21 cellular contexts compared by ENCODE assay signal in genomic region chr1:222034790-222035189, GRCh38.
A peak's percentile ranks its signal among the peaks of the same experiment; 100 is the strongest.
DNase-seq lines count a peak whose midpoint lies in the region; TF ChIP-seq lines count a peak whose summit lies in the region.
"Had no signal": no experiment of that assay in that cellular context is flagged by ENCODE, and none has a peak within 500 bp of the region (broad histone marks: within the 10 kb centered on the region; RNA-seq: fewer than 3 reads in every experiment).

No MANE protein-coding gene starts in this region.

- H4K20me1 ChIP-seq in BLaER1 treated with 17β-estradiol and CSF1 and Interleukin-3, amounts not matched to agents 10 nM and 100 nM = no peaks in the 10 kb centered on the region

- peaks cover 0 to 31% (median 23%) of the 10 kb centered on the region in 10 experiments; a peak in 17 of 20 replicates for H3K4me1 ChIP-seq in BLaER1 treated with 17β-estradiol and CSF1 and Interleukin-3, amounts not matched to agents 10 nM and 100 nM
- H3K4me1 ChIP-seq: tibial artery had no signal

- TF ChIP-seq CTCF in fibroblast of the aortic adventitia (IDR thresholded peaks at IDR 0.05; ENCODE audit: insufficient read depth, low read length) (no peak), GM20000 (IDR thresholded peaks at IDR 0.05; ENCODE audit: extremely low read depth, missing control alignments) (no peak)

- no peak overlapping the region for H3K4me3 ChIP-seq in BLaER1 treated with 17β-estradiol and CSF1 and Interleukin-3, amounts not matched to agents 10 nM and 100 nM
- H3K4me3 ChIP-seq in fibroblast of the aortic adventitia (ENCODE audit: low read depth, low read length) = no peak overlapping the region
- H3K4me3 ChIP-seq: GM23338, tibial artery had no signal

- no peaks in the 10 kb centered on the region for H3K36me3 ChIP-seq in BLaER1 treated with 17β-estradiol and CSF1 and Interleukin-3, amounts not matched to agents 10 nM and 100 nM
- H3K36me3 ChIP-seq: tibial artery had no signal

- H3K27me3 ChIP-seq in BLaER1 treated with 17β-estradiol and CSF1 and Interleukin-3, amounts not matched to agents 10 nM and 100 nM = no peaks in the 10 kb centered on the region
- H3K27me3 ChIP-seq: tibial artery had no signal

- DNase-seq in GDM1 (lab: John Stamatoyannopoulos, UW) (peak; percentile 79), UCSD-AML1 (lab: John Stamatoyannopoulos, UW; ENCODE audit: unreplicated experiment) (peak; percentile 68), fibroblast of the aortic adventitia (ENCODE audit: low read depth) (peak; percentile 27), GM20000 (ENCODE audit: low spot score) (no peak), 8988T (no peak), T-helper 9 cell (no peak), CD1c-positive myeloid dendritic cell (ENCODE audit: extremely low spot score) (no peak)
- DNase-seq: activated CD4-positive, alpha-beta memory T cell treated with anti-CD3 and anti-CD28 coated beads for 36 hours; activated effector memory CD4-positive, alpha-beta T cell treated with Interleukin-2 at 50 U/mL for 16 hours; CD8-positive, alpha-beta T cell; DMS53; effector CD4-positive, alpha-beta T cell; kidney; NCI-H1436; NCI-H526; RPMI8226; stimulated activated CD4-positive, alpha-beta T cell treated with anti-CD3 and anti-CD28 coated beads, Interleukin-12 subunit alpha, Interleukin-12 subunit beta, amount 100 ng/mL, for 4 hours; stimulated activated naive CD8-positive, alpha-beta T cell treated with anti-CD3 and anti-CD28 coated beads, Interleukin-15, amount 100 ng/mL, for 72 hours; tibial artery had no signal

- no peak overlapping the region for H3K27ac ChIP-seq in BLaER1 treated with 17β-estradiol and CSF1 and Interleukin-3, amounts not matched to agents 10 nM and 100 nM
- H3K27ac ChIP-seq: tibial artery had no signal

- H3K9ac ChIP-seq in BLaER1 treated with 17β-estradiol and CSF1 and Interleukin-3, amounts not matched to agents 10 nM and 100 nM = no peak overlapping the region

- peaks cover 0 to 5% (median 0%) of the 10 kb centered on the region in 11 experiments; a peak in 2 of 22 replicates for H3K9me3 ChIP-seq in BLaER1 treated with 17β-estradiol and CSF1 and Interleukin-3, amounts not matched to agents 10 nM and 100 nM (replicated peaks in 1 of 11)
- H3K9me3 ChIP-seq: tibial artery had no signal

- peak overlapping the region in 6 of 11 experiments; percentile 3 to 44 (median 20); a peak in 5 of 22 replicates for H3K4me2 ChIP-seq in BLaER1 treated with 17β-estradiol and CSF1 and Interleukin-3, amounts not matched to agents 10 nM and 100 nM
- H3K4me2 ChIP-seq: GM23338 had no signal

Comparison
In these comparisons a context has a peak if more than half of its experiments do, and no peak if none do; other contexts are left out.
1. DNase-seq: peak in GDM1 (single experiment), UCSD-AML1 (single experiment) and fibroblast of the aortic adventitia (single experiment); none in GM20000 (single experiment), 8988T (single experiment), T-helper 9 cell (single experiment) and CD1c-positive myeloid dendritic cell (single experiment).